14 cellular contexts compared by ENCODE assay signal in genomic region chr14:67280506-67280905, GRCh38. TPM values are rescaled to one million over a fixed set of nuclear protein-coding genes. Genes with fewer than 3 reads are reported as not detected.
DNase-seq lines count a peak whose midpoint lies in the region; ATAC-seq and TF ChIP-seq lines count a peak whose summit lies in the region.
"Had no signal": no experiment of that assay in that cellular context is flagged by ENCODE, and none has a peak within 500 bp of the region (broad histone marks: within the 10 kb centered on the region; RNA-seq: fewer than 3 reads in every experiment).

No MANE protein-coding gene starts in this region.

- CTCF ChIA-PET in HEK293 (lab: Yijun Ruan, JAX), result no interaction called here

- no peaks in the 10 kb centered on the region; the same call in 1 of the 2 replicates for H3K4me1 ChIP-seq in HEK293 (ENCODE audit: control insufficient read depth, insufficient read depth, low read length)

- intact Hi-C loops in left colon (cut with DNase I, micrococcal nuclease), result no loop called here

- H3K36me3 ChIP-seq in HEK293 (ENCODE audit: control insufficient read depth in 2 of 2, insufficient read depth in 1 of 2, low read length in 2 of 2), result no peaks in the 10 kb centered on the region
- no peaks in the 10 kb centered on the region; the same call in 1 of the 2 replicates for H3K36me3 ChIP-seq in SK-N-MC (ENCODE audit: insufficient read depth, low read length)

- DNase-seq in SK-N-MC (ENCODE audit: low read depth, low spot score) (peak; percentile 92), left colon (no peak), cerebellum (ENCODE audit: low spot score) (no peak), NCI-H2081 treated with DMSO at 0.1 percent for 48 hours (lab: John Stamatoyannopoulos, UW) (no peak)
- DNase-seq: AML-193; Caco-2; CD4-positive, alpha-beta T cell; GOT3; H7 had no signal

- peak overlapping the region; percentile 80 for H3K9ac ChIP-seq in SK-N-MC (ENCODE audit: insufficient read length)

- no peak overlapping the region for H3K4me3 ChIP-seq in HEK293 (ENCODE audit: low read depth, low read length)
- peak overlapping the region; percentile 55 for H3K4me3 ChIP-seq in SK-N-MC

- H3K27ac ChIP-seq in HEK293 (ENCODE audit: extremely low read depth, low read depth, low read length), result no peak overlapping the region
- H3K27ac ChIP-seq in SK-N-MC, result peak overlapping the region; percentile 99
- H3K27ac ChIP-seq: C4-2B had no signal

- ATAC-seq in left colon (peak; percentile 42), GM19452 (IDR thresholded peaks at IDR 0.05; ENCODE audit: unreplicated experiment) (no peak)
- ATAC-seq: HCT116, HepG2 had no signal

- POLR2A ChIA-PET in HEK293 (lab: Yijun Ruan, JAX), result no interaction called here

- H3K9me3 ChIP-seq in HEK293 (ENCODE audit: control insufficient read depth, insufficient read depth, low read depth, low read length) (no peaks in the 10 kb centered on the region), SK-N-MC (ENCODE audit: low read depth, low read length) (no peaks in the 10 kb centered on the region)
- H3K9me3 ChIP-seq: Caco-2 had no signal

- no peak for TF ChIP-seq CTCF in HEK293 (tag by site-specific recombination; IDR thresholded peaks at IDR 0.05)

TF ChIP-seq in HEK293, 187 proteins besides CTCF, POLR2A, EP300 and RAD21:
- TF ChIP-seq ZNF18 (tag by site-specific recombination; IDR thresholded peaks at IDR 0.05), result no peak
- peak; percentile 51 for TF ChIP-seq ZNF366 (tag by site-specific recombination; conservative IDR thresholded peaks at IDR 0.05)

RNA-seq across cellular contexts. Expression of gene PALS1, which starts 39.3 kb away (rescaled TPM):
- total RNA-seq in left colon, result 10 to 100 TPM; 30.6 to 52.3 TPM
- 23.8 TPM for total RNA-seq in cerebellum
